ENCODE assay signal across 13 cellular contexts in the genomic region with DNA sequence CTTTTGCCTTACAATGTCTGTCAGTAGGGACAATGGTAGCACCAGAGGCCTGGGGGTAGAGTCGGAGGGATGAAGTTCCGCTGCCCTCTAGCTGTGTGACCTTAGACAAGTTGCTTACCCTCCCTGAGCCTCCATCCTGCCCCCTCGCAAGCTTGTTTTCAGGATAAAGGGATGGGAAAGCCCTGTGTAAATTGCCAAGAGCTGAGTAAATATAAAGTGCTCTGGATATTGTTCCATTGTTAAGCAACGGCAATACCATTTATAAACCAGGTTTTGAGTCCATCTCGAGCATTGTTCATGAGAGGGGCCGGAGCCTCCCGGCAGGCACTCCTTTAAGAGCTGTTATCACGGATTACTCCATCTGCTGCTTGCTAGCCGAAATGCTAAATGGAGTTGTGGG.
A peak's percentile ranks its signal among the peaks of the same experiment; 100 is the strongest.
DNase-seq lines count a peak whose midpoint lies in the region; TF ChIP-seq lines count a peak whose summit lies in the region.
"Had no signal": no experiment of that assay in that cellular context is flagged by ENCODE, and none has a peak within 500 bp of the region (broad histone marks: within the 10 kb centered on the region; RNA-seq: fewer than 3 reads in every experiment).

No MANE protein-coding gene starts in this region.

- TF ChIP-seq CTCF in OCI-LY3 (IDR thresholded peaks at IDR 0.05; ENCODE audit: low read depth, low read length) = peak; percentile 39
- TF ChIP-seq CTCF in hepatocyte (IDR thresholded peaks at IDR 0.05; ENCODE audit: poor library complexity) = no peak

- H3K36me3 ChIP-seq in OCI-LY3 (replicated peaks; ENCODE audit: low read depth, low read length) (no peaks in the 10 kb centered on the region), hepatocyte (replicated peaks; ENCODE audit: insufficient read depth, low read depth) (no peaks in the 10 kb centered on the region), skeletal muscle tissue (ENCODE audit: control insufficient read depth in 3 of 3, insufficient read depth in 3 of 3, low read length in 3 of 3) (peaks cover 0 to 3% (median 0%) of the 10 kb centered on the region in 3 donors)

- H4K20me1 ChIP-seq in OCI-LY3 (ENCODE audit: insufficient read depth, low read length) (no peaks in the 10 kb centered on the region), hepatocyte (ENCODE audit: insufficient read depth, poor library complexity, severe bottlenecking) (no peaks in the 10 kb centered on the region)

- H3K4me1 ChIP-seq in OCI-LY3 (ENCODE audit: low read length) (no peaks in the 10 kb centered on the region), hepatocyte (ENCODE audit: insufficient read depth) (peaks cover 55% of the 10 kb centered on the region), skeletal muscle tissue (ENCODE audit: control insufficient read depth in 3 of 3, insufficient read depth in 3 of 3, low read length in 3 of 3) (peaks cover 97 to 100% (median 99%) of the 10 kb centered on the region in 3 donors)

- H3K4me3 ChIP-seq in OCI-LY3 (ENCODE audit: low read length) (no peak overlapping the region), hepatocyte (no peak overlapping the region), skeletal muscle tissue (ENCODE audit: low read length in 3 of 3) (peak overlapping the region; percentile 3 to 26 (median 16))

- H3K9me3 ChIP-seq in OCI-LY3 (ENCODE audit: insufficient read depth, low read length) (no peaks in the 10 kb centered on the region), hepatocyte (ENCODE audit: low read depth) (no peaks in the 10 kb centered on the region), skeletal muscle tissue (ENCODE audit: control insufficient read depth in 3 of 3, low read length in 3 of 3) (no peaks in the 10 kb centered on the region)

- no peak overlapping the region for H2AFZ ChIP-seq in OCI-LY3 (ENCODE audit: low read depth, low read length)
- H2AFZ ChIP-seq in hepatocyte = no peak overlapping the region

- peaks cover 38% of the 10 kb centered on the region for H3K27me3 ChIP-seq in OCI-LY3 (ENCODE audit: low read depth, low read length)
- H3K27me3 ChIP-seq in hepatocyte = no peaks in the 10 kb centered on the region
- H3K27me3 ChIP-seq in skeletal muscle tissue (ENCODE audit: control insufficient read depth in 3 of 3, insufficient read depth in 3 of 3, low read length in 3 of 3) = no peaks in the 10 kb centered on the region

- H3K4me2 ChIP-seq in OCI-LY3 (ENCODE audit: low read length) (no peak overlapping the region), hepatocyte (peak overlapping the region; percentile 58)

- H3K27ac ChIP-seq in OCI-LY3 (ENCODE audit: low read length) = no peak overlapping the region
- H3K27ac ChIP-seq in hepatocyte = peak overlapping the region; percentile 60
- H3K27ac ChIP-seq in skeletal muscle tissue (ENCODE audit: low read depth, low read length) = peak overlapping the region; percentile 84

- H3K9me2 ChIP-seq in hepatocyte (replicated peaks; ENCODE audit: insufficient read depth) = no peaks in the 10 kb centered on the region

- 78% methylated on average over 9 of the region's 9 CpGs for whole genome bisulfite sequencing in hepatocyte (ENCODE audit: low lambda C conversion rate, missing lambda C conversion rate)

- H3K79me2 ChIP-seq in OCI-LY3 (ENCODE audit: low read length) = no peaks in the 10 kb centered on the region
- H3K79me2 ChIP-seq in hepatocyte = peaks cover 80% of the 10 kb centered on the region

- DNase-seq in DMS153 (lab: John Stamatoyannopoulos, UW) = peak; percentile 67
- DNase-seq in hepatocyte (ENCODE audit: low spot score) = no peak
- DNase-seq in GF-D8 (lab: John Stamatoyannopoulos, UW) = no peak
- no peak for DNase-seq in GM19240 (ENCODE audit: insufficient read length, low spot score)
- DNase-seq in NCI-H526 treated with DMSO at 0.1 percent for 48 hours (lab: John Stamatoyannopoulos, UW) = no peak
- DNase-seq: amniotic stem cell; COR-L47; effector CD8-positive, alpha-beta T cell; posterior cingulate gyrus; SIG-M5; stimulated activated CD4-positive, alpha-beta T cell treated with anti-CD3 and anti-CD28 coated beads, Interleukin-4, amount 100 ng/mL, for 1 hour had no signal

- H3K9ac ChIP-seq in OCI-LY3 (ENCODE audit: low read length) (no peak overlapping the region), skeletal muscle tissue (ENCODE audit: low read depth in 1 of 3, low read length in 3 of 3) (peak overlapping the region; percentile 7 to 68 (median 39))

Comparison
In these comparisons a context has a peak if more than half of its experiments do, and no peak if none do; other contexts are left out.
1. H3K4me3 ChIP-seq: peak in skeletal muscle tissue (3 of 3); none in OCI-LY3 (single experiment) and hepatocyte (single experiment).